ENCODE assay signal across 8 cellular contexts in genomic region chr6:18277181-18278006, GRCh38. TPM values are rescaled to one million over a fixed set of nuclear protein-coding genes. Genes with fewer than 3 reads are reported as not detected.
DNase-seq lines count a peak whose midpoint lies in the region; ATAC-seq and TF ChIP-seq lines count a peak whose summit lies in the region.

No MANE protein-coding gene starts in this region.

- no peak for TF ChIP-seq CTCF in epithelial cell of esophagus (IDR thresholded peaks at IDR 0.05; ENCODE audit: insufficient read depth, low read depth, low read length, missing control alignments)
- no peak for TF ChIP-seq CTCF in neural crest cell (conservative IDR thresholded peaks at IDR 0.05)

- H3K9me3 Mint-ChIP-seq in neural crest cell = no peaks in the 10 kb centered on the region

- peak overlapping the region; percentile 49 for H3K4me3 ChIP-seq in epithelial cell of esophagus (ENCODE audit: low read length)

- ATAC-seq in HG02759 (IDR thresholded peaks at IDR 0.05; ENCODE audit: unreplicated experiment) = no peak

- DNase-seq in COR-L47 (lab: John Stamatoyannopoulos, UW) (peak; percentile 23), NCI-H146 treated with DMSO at 0.1 percent for 48 hours (lab: John Stamatoyannopoulos, UW; ENCODE audit: unreplicated experiment) (peak; percentile 32), epithelial cell of esophagus (ENCODE audit: low read depth) (peak; percentile 32), neural crest cell (ENCODE audit: low read depth, low spot score) (peak; percentile 8)
- DNase-seq in central memory CD4-positive, alpha-beta T cell = no peak
- DNase-seq in effector CD4-positive, alpha-beta T cell = no peak
- no peak for DNase-seq in activated CD4-positive, CD25-positive, alpha-beta regulatory T cell treated with anti-CD3 and anti-CD28 coated beads, Interleukin-2, amount 50 U/mL, for 72 hours

- peaks cover 63% of the 10 kb centered on the region for H3K27me3 Mint-ChIP-seq in neural crest cell (ENCODE audit: low read depth)

- peaks cover 16% of the 10 kb centered on the region for H3K4me1 Mint-ChIP-seq in neural crest cell

- H3K4me3 Mint-ChIP-seq in neural crest cell = peak overlapping the region; percentile 87

- H3K36me3 Mint-ChIP-seq in neural crest cell (ENCODE audit: low read depth) = no peaks in the 10 kb centered on the region

- no peak overlapping the region for H3K27ac Mint-ChIP-seq in neural crest cell (ENCODE audit: unreplicated experiment)

RNA-seq across cellular contexts. Expression of gene DEK, which starts 13.1 kb away (rescaled TPM):
- total RNA-seq in neural crest cell = 207 and 221 TPM in 2 replicates

Comparison
In these comparisons a context has a peak if more than half of its experiments do, and no peak if none do; other contexts are left out.
1. DNase-seq: peak in COR-L47 (single experiment), NCI-H146 treated with DMSO at 0.1 percent for 48 hours (single experiment), epithelial cell of esophagus (single experiment) and neural crest cell (single experiment); none in central memory CD4-positive, alpha-beta T cell (single experiment), effector CD4-positive, alpha-beta T cell (single experiment) and activated CD4-positive, CD25-positive, alpha-beta regulatory T cell treated with anti-CD3 and anti-CD28 coated beads, Interleukin-2, amount 50 U/mL, for 72 hours (single experiment).